ENCODE assay signal across 17 cellular contexts in the genomic region with DNA sequence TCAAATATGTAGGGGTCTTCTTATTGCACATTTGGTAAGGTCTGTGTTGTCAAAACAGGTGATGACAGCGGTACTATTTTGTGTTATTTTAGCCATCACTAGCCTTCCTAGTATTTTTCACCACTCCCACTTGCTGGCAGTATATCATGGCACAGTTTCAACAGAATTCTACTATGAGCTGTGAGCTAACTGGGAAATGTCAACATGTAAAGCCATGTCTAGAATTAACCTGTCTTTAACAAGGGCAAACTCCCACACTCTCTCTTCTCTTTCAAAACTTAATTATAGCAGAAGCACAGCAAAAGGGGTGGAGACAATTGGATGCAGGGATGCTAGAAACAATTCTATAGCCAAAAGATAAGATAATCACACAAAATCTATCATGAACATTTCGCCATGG.
"Had no signal": no experiment of that assay in that cellular context is flagged by ENCODE, and none has a peak within 500 bp of the region (broad histone marks: within the 10 kb centered on the region; RNA-seq: fewer than 3 reads in every experiment).

No MANE protein-coding gene starts in this region.

- DNase-seq: activated CD4-positive, alpha-beta T cell treated with anti-CD3 and anti-CD28 coated beads for 1 hour; activated CD4-positive, alpha-beta T cell treated with anti-CD3 and anti-CD28 coated beads, Interleukin-2, amount 50 U/mL, for 4 hours; activated gamma-delta T cell treated with Interleukin-2 at 50 U/mL for 16 hours; activated T-cell treated with anti-CD3 and anti-CD28 coated beads, Interleukin-2, amount 50 U/mL, for 72 hours; amniotic stem cell; effector CD8-positive, alpha-beta T cell; esophagus squamous epithelium; immature natural killer cell; mesendoderm; naive thymus-derived CD8-positive, alpha-beta T cell; ovary; psoas muscle; right cardiac atrium; stimulated activated CD4-positive, alpha-beta T cell treated with anti-CD3 and anti-CD28 coated beads, Interleukin-2, amount 100 ng/mL, for 24 hours; stimulated activated naive CD4-positive, alpha-beta T cell treated with Interleukin-2 at 50 U/mL for 16 hours; tibial artery had no signal

- ATAC-seq: activated naive CD4-positive, alpha-beta T cell treated with anti-CD3 and anti-CD28 coated beads, Interleukin-2, amount 50 U/mL, for 72 hours; activated T-cell treated with anti-CD3 and anti-CD28 coated beads, Interleukin-2, amount 50 U/mL, for 72 hours; naive thymus-derived CD8-positive, alpha-beta T cell; psoas muscle; right cardiac atrium had no signal
